ENCODE assay signal across 8 cellular contexts in genomic region chr18:79394438-79395307, GRCh38. TPM values are rescaled to one million over a fixed set of nuclear protein-coding genes. Genes with fewer than 3 reads are reported as not detected.
DNase-seq lines count a peak whose midpoint lies in the region; ATAC-seq, FAIRE-seq and TF ChIP-seq lines count a peak whose summit lies in the region.

No MANE protein-coding gene starts in this region.

- FAIRE-seq in GM12891 (lab: Jason Lieb, UNC): peak; percentile 83
- FAIRE-seq in small intestine (lab: Jason Lieb, UNC): no peak

- H3K9me3 ChIP-seq in NT2/D1 (ENCODE audit: insufficient read depth, low read length): no peaks in the 10 kb centered on the region
- H3K9me3 ChIP-seq in small intestine (ENCODE audit: control insufficient read depth, low read depth): no peaks in the 10 kb centered on the region

- WGBS in small intestine, 3 donors: 1% methylated on average over 50 to 79 of the region's 79 CpGs

- no peaks in the 10 kb centered on the region for H3K9me3 Mint-ChIP-seq in activated naive CD8-positive, alpha-beta T cell (ENCODE audit: low read depth)

- H3K4me3 ChIP-seq in NT2/D1 (ENCODE audit: insufficient read length, low read depth): peak overlapping the region; percentile 37
- H3K4me3 ChIP-seq in small intestine (ENCODE audit: low read depth in 1 of 2, low read length in 2 of 2): peak overlapping the region; percentile 41 to 54

- peak overlapping the region; percentile 76 for H3K9ac ChIP-seq in NT2/D1 (ENCODE audit: insufficient read length, low read depth)

- peaks cover 32% of the 10 kb centered on the region for H3K4me1 Mint-ChIP-seq in activated naive CD8-positive, alpha-beta T cell (ENCODE audit: low read depth)

- H3K27ac ChIP-seq in small intestine (ENCODE audit: low read depth in 1 of 2, low read length in 1 of 2): peak overlapping the region in 1 of 2 donors; percentile 82

- no peak for TF ChIP-seq POLR2A in GM12891 (IDR thresholded peaks at IDR 0.05; ENCODE audit: low read depth, low read length)

- peak overlapping the region; percentile 81 for H3K27ac Mint-ChIP-seq in activated naive CD8-positive, alpha-beta T cell

- no peak for ATAC-seq in HG02571 (IDR thresholded peaks at IDR 0.05; ENCODE audit: unreplicated experiment)

- H3K27me3 Mint-ChIP-seq in activated naive CD8-positive, alpha-beta T cell: no peaks in the 10 kb centered on the region

- DNase-seq in GM12891 (ENCODE audit: insufficient read length, low spot score) (no peak), NT2/D1 (ENCODE audit: low read depth, low spot score) (no peak), hepatic stellate cell (ENCODE audit: low spot score) (peak; percentile 56), small intestine (no peak), UCSD-AML1 (lab: John Stamatoyannopoulos, UW; ENCODE audit: unreplicated experiment) (no peak), NCI-H2107 (lab: John Stamatoyannopoulos, UW) (no peak)

- H3K4me3 Mint-ChIP-seq in activated naive CD8-positive, alpha-beta T cell: peak overlapping the region; percentile 87

- peaks cover 3% of the 10 kb centered on the region for H3K36me3 Mint-ChIP-seq in activated naive CD8-positive, alpha-beta T cell

- H3K27me3 ChIP-seq in NT2/D1 (ENCODE audit: insufficient read depth, insufficient read length) (peaks cover 68% of the 10 kb centered on the region), small intestine (ENCODE audit: control insufficient read depth in 2 of 2, insufficient read depth in 2 of 2, low read length in 2 of 2) (peaks cover 4 to 11% of the 10 kb centered on the region in 2 donors)

- peaks cover 9% of the 10 kb centered on the region for H3K4me1 ChIP-seq in NT2/D1 (ENCODE audit: insufficient read depth, insufficient read length)
- H3K4me1 ChIP-seq in small intestine (ENCODE audit: control insufficient read depth in 2 of 2, insufficient read depth in 1 of 2, low read depth in 1 of 2, low read length in 1 of 2): peaks cover 1 to 7% of the 10 kb centered on the region in 2 donors

- no peaks in the 10 kb centered on the region for H3K36me3 ChIP-seq in NT2/D1 (ENCODE audit: insufficient read depth, insufficient read length, low read length)
- H3K36me3 ChIP-seq in small intestine (ENCODE audit: control insufficient read depth in 2 of 2, insufficient read depth in 2 of 2, low read length in 2 of 2): no peaks in the 10 kb centered on the region

TF ChIP-seq in GM12891, 5 proteins besides CTCF, POLR2A, EP300 and RAD21:
- no peak for TF ChIP-seq SPI1 (IDR thresholded peaks at IDR 0.05; ENCODE audit: low read depth, low read length)
- TF ChIP-seq PAX5 (IDR thresholded peaks at IDR 0.05; ENCODE audit: insufficient read depth, low read length, severe bottlenecking): no peak
- no peak for TF ChIP-seq POLR2AphosphoS5 (IDR thresholded peaks at IDR 0.05; ENCODE audit: low read depth, low read length)
- no peak for TF ChIP-seq TAF1 (IDR thresholded peaks at IDR 0.05; ENCODE audit: low read depth, low read length)
- no peak for TF ChIP-seq POU2F2 (IDR thresholded peaks at IDR 0.05; ENCODE audit: low read depth, low read length)

RNA-seq across cellular contexts. Expression of gene NFATC1, which starts 1.1 kb away (rescaled TPM):
- 34.8 TPM for polyA plus RNA-seq in GM12891 (2012; ENCODE audit: low read depth, missing spikeins)
- 1 to 10 TPM in 2 of 3 donors, under 1 TPM in 1; 0.67 to 5.9 (median 2.2) TPM for polyA plus RNA-seq in small intestine
